In the genomic region with DNA sequence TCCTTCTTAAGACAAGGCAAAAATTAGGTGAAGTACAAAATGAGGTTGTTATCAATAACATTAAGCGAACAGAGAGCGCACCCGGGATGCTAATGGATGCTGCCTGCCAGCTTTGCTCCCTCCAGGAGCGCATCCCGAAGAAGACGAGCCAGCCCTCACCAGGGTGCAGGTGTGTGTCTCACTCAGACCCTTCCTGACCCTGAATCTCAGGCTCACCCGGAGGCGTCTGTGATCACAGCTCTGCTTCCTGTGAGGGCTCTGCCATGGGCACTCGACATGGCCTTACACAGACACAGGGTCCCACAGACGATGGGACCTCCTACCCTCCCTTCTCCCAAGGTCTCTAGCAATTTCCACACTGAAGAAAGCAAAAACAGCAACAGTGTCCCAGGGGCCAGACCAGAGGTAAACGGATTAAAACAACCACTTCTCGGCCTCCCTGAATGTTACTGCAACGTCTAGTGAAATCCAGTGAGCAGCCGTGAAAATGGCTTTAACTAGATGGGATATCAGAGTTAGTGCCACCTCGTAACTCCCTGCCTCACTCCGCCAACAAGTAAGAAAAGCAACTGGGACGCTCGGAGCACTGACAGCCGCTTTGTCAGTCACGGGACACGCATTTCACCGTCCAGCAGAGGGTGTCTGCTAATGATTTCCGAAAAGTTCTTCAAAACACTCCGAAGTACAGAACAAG, we compare ENCODE assay signal across 10 cellular contexts. TPM values are rescaled to one million over a fixed set of nuclear protein-coding genes. Genes with fewer than 3 reads are reported as not detected.
DNase-seq lines count a peak whose midpoint lies in the region; ATAC-seq, FAIRE-seq and TF ChIP-seq lines count a peak whose summit lies in the region.
"Had no signal": no experiment of that assay in that cellular context is flagged by ENCODE, and none has a peak within 500 bp of the region (broad histone marks: within the 10 kb centered on the region; RNA-seq: fewer than 3 reads in every experiment).

No MANE protein-coding gene starts in this region.

- dilution Hi-C loops in keratinocyte (cut with MboI; ENCODE audit: extremely low pct_ligation_motif_present, low sequenced_read_pairs), result no loop called here

- H3K4me2 ChIP-seq in keratinocyte (ENCODE audit: control insufficient read depth, extremely low read depth, insufficient read depth, low read depth, low read length), result peak overlapping the region; percentile 71

- peak; percentile 62 for FAIRE-seq in keratinocyte (lab: Jason Lieb, UNC)

- no peaks in the 10 kb centered on the region for H3K4me1 Mint-ChIP-seq in activated T-helper 17 cell treated with anti-CD3 and anti-CD28 coated beads, Interleukin-2, amount 50 U/mL, for 72 hours
- H3K4me1 Mint-ChIP-seq in activated naive CD4-positive, alpha-beta T cell treated with anti-CD3 and anti-CD28 coated beads for 36 hours (ENCODE audit: low read depth), result no peaks in the 10 kb centered on the region

- ATAC-seq in Right ventricle myocardium inferior (peak; percentile 59), upper lobe of right lung (no peak), GM19324 (IDR thresholded peaks at IDR 0.05; ENCODE audit: low FRiP score, unreplicated experiment) (no peak)
- ATAC-seq in activated T-helper 17 cell treated with anti-CD3 and anti-CD28 coated beads, Interleukin-2, amount 50 U/mL, for 72 hours (replicated peaks), result no peak

- H3K4me3 ChIP-seq in keratinocyte (ENCODE audit: control insufficient read depth in 2 of 3, extremely low read depth in 1 of 3, insufficient read depth in 2 of 3, low read depth in 1 of 3, low read length in 3 of 3) (peak overlapping the region in 1 of 3 experiments; percentile 54), upper lobe of right lung (no peak overlapping the region)

- no peaks in the 10 kb centered on the region for H3K9me1 ChIP-seq in keratinocyte (ENCODE audit: control insufficient read depth, extremely low read depth, insufficient read depth, low read length)

- DNase-seq in Right ventricle myocardium inferior (ENCODE audit: missing footprints), result no peak
- no peak for DNase-seq in cardiac septum (ENCODE audit: low spot score)
- no peak for DNase-seq in keratinocyte (ENCODE audit: low read depth, low spot score)
- DNase-seq in upper lobe of right lung, result no peak
- no peak for DNase-seq in amniotic stem cell (lab: John Stamatoyannopoulos, UW)
- no peak for DNase-seq in activated naive CD4-positive, alpha-beta T cell treated with anti-CD3 and anti-CD28 coated beads for 36 hours
- DNase-seq: erythroblast, NCI-H146 had no signal

- peaks cover 4% of the 10 kb centered on the region for H3K27me3 Mint-ChIP-seq in activated T-helper 17 cell treated with anti-CD3 and anti-CD28 coated beads, Interleukin-2, amount 50 U/mL, for 72 hours
- no peaks in the 10 kb centered on the region for H3K27me3 Mint-ChIP-seq in activated naive CD4-positive, alpha-beta T cell treated with anti-CD3 and anti-CD28 coated beads for 36 hours (ENCODE audit: low read depth)

- no peak overlapping the region for H2AFZ ChIP-seq in keratinocyte (ENCODE audit: control insufficient read depth, low read length)

- H3K4me1 ChIP-seq in keratinocyte (ENCODE audit: control insufficient read depth, extremely low read depth, insufficient read depth, low read length), result no peaks in the 10 kb centered on the region
- peaks cover 14% of the 10 kb centered on the region for H3K4me1 ChIP-seq in upper lobe of right lung

- H3K27ac ChIP-seq in keratinocyte (ENCODE audit: control insufficient read depth, insufficient read depth, low read length), result no peak overlapping the region
- H3K27ac ChIP-seq in upper lobe of right lung, result no peak overlapping the region

- no peaks in the 10 kb centered on the region for H3K36me3 Mint-ChIP-seq in activated T-helper 17 cell treated with anti-CD3 and anti-CD28 coated beads, Interleukin-2, amount 50 U/mL, for 72 hours (ENCODE audit: low read depth)
- H3K36me3 Mint-ChIP-seq in activated naive CD4-positive, alpha-beta T cell treated with anti-CD3 and anti-CD28 coated beads for 36 hours (ENCODE audit: low read depth), result no peaks in the 10 kb centered on the region

- H3K27ac Mint-ChIP-seq in activated T-helper 17 cell treated with anti-CD3 and anti-CD28 coated beads, Interleukin-2, amount 50 U/mL, for 72 hours, result peak overlapping the region; percentile 61
- no peak overlapping the region for H3K27ac Mint-ChIP-seq in activated naive CD4-positive, alpha-beta T cell treated with anti-CD3 and anti-CD28 coated beads for 36 hours

- no peak overlapping the region for H3K9ac ChIP-seq in keratinocyte (ENCODE audit: control insufficient read depth, extremely low read depth, insufficient read depth, low read length)

- H3K27me3 ChIP-seq in keratinocyte (ENCODE audit: control insufficient read depth, extremely low read depth, insufficient read depth, low read length) (peaks cover 9% of the 10 kb centered on the region), upper lobe of right lung (no peaks in the 10 kb centered on the region)

- TF ChIP-seq CTCF in keratinocyte (optimal IDR thresholded peaks at IDR 0.05 in 1 of 3, IDR thresholded peaks at IDR 0.05 in 1 of 3, conservative IDR thresholded peaks at IDR 0.05 in 1 of 3; ENCODE audit: extremely low read depth in 1 of 3, insufficient read depth in 2 of 3, low read length in 3 of 3) (peak; percentile 21 to 52 (median 39)), upper lobe of right lung (IDR thresholded peaks at IDR 0.05) (peak; percentile 43)

- H3K79me2 ChIP-seq in keratinocyte (ENCODE audit: control insufficient read depth, insufficient read depth, low read length), result no peaks in the 10 kb centered on the region

- peak overlapping the region; percentile 50 for H3K4me3 Mint-ChIP-seq in activated T-helper 17 cell treated with anti-CD3 and anti-CD28 coated beads, Interleukin-2, amount 50 U/mL, for 72 hours
- H3K4me3 Mint-ChIP-seq in activated naive CD4-positive, alpha-beta T cell treated with anti-CD3 and anti-CD28 coated beads for 36 hours, result no peak overlapping the region

- no peaks in the 10 kb centered on the region for H4K20me1 ChIP-seq in keratinocyte (ENCODE audit: control insufficient read depth, extremely low read depth, insufficient read depth, low read length)

- H3K36me3 ChIP-seq in keratinocyte (ENCODE audit: control insufficient read depth in 2 of 2, extremely low read depth in 1 of 2, insufficient read depth in 2 of 2, low read length in 2 of 2) (no peaks in the 10 kb centered on the region), upper lobe of right lung (no peaks in the 10 kb centered on the region)

- CTCF ChIA-PET in activated naive CD4-positive, alpha-beta T cell treated with anti-CD3 and anti-CD28 coated beads for 36 hours (lab: Charles Lee), result no interaction called here

- no peaks in the 10 kb centered on the region for H3K9me3 Mint-ChIP-seq in activated T-helper 17 cell treated with anti-CD3 and anti-CD28 coated beads, Interleukin-2, amount 50 U/mL, for 72 hours
- H3K9me3 Mint-ChIP-seq in activated naive CD4-positive, alpha-beta T cell treated with anti-CD3 and anti-CD28 coated beads for 36 hours, result no peaks in the 10 kb centered on the region

- intact Hi-C loops in Right ventricle myocardium inferior (cut with DNase I) (no loop called here), cardiac septum (cut with DNase I) (no loop called here), upper lobe of right lung (cut with DNase I) (no loop called here)
- intact Hi-C loops in activated naive CD4-positive, alpha-beta T cell treated with anti-CD3 and anti-CD28 coated beads for 36 hours (cut with micrococcal nuclease), result no loop called here

- H3K9me3 ChIP-seq in keratinocyte (ENCODE audit: control insufficient read depth, low read depth, low read length) (no peaks in the 10 kb centered on the region), upper lobe of right lung (no peaks in the 10 kb centered on the region)

RNA-seq across cellular contexts. Expression of a gene that starts 11.7 kb away (rescaled TPM):
- total RNA-seq in Right ventricle myocardium inferior (13.8 TPM), cardiac septum (17.4 TPM), upper lobe of right lung (19.7 TPM)
- total RNA-seq in activated T-helper 17 cell treated with anti-CD3 and anti-CD28 coated beads, Interleukin-2, amount 50 U/mL, for 72 hours, result 1 to 10 TPM in 1 of 2 donors, under 1 TPM in 1; 0.54 to 6.2 TPM
- 0.12 to 0.18 TPM (median 0.13 TPM) in 3 replicates for polyA plus RNA-seq in keratinocyte
- 0.29 TPM for polyA plus RNA-seq in keratinocyte (2011; ENCODE audit: low read depth)
- polyA plus RNA-seq in keratinocyte (2011; cell fraction: cytosol; rRNA removed), result 0.06 and 0.16 TPM in 2 replicates
- 0.24 and 0.40 TPM in 2 replicates for polyA plus RNA-seq in keratinocyte (2011; cell fraction: nucleus; rRNA removed)
- 0.38 and 0.73 TPM in 2 replicates for polyA plus RNA-seq in keratinocyte (2012; ENCODE audit: low replicate concordance)
- polyA minus RNA-seq in keratinocyte, result 0.46 to 1.4 TPM (median 0.56 TPM) in 3 replicates
- 3.3 TPM for polyA minus RNA-seq in keratinocyte (2011; cell fraction: cytosol; rRNA and poly(A)+ RNA removed)
- 0.62 and 0.84 TPM in 2 replicates for polyA minus RNA-seq in keratinocyte (2011; cell fraction: nucleus; rRNA and poly(A)+ RNA removed)
- total RNA-seq in activated naive CD4-positive, alpha-beta T cell treated with anti-CD3 and anti-CD28 coated beads for 36 hours, result under 1 TPM; 0.17 to 0.20 TPM

RNA-seq across cellular contexts. Expression of a gene that starts 41.9 kb away (rescaled TPM):
- total RNA-seq in Right ventricle myocardium inferior, result not detected
- not detected for total RNA-seq in cardiac septum
- total RNA-seq in activated T-helper 17 cell treated with anti-CD3 and anti-CD28 coated beads, Interleukin-2, amount 50 U/mL, for 72 hours, result under 1 TPM in 1 of 2 donors, not detected in 1; 0.19 TPM
- not detected in 3 replicates for polyA plus RNA-seq in keratinocyte
- polyA plus RNA-seq in keratinocyte (2011; ENCODE audit: low read depth), result not detected
- polyA plus RNA-seq in keratinocyte (2011; cell fraction: cytosol; rRNA removed), result not detected in 2 replicates
- not detected in 2 replicates for polyA plus RNA-seq in keratinocyte (2011; cell fraction: nucleus; rRNA removed)
- polyA plus RNA-seq in keratinocyte (2012; ENCODE audit: low replicate concordance), result not detected in 2 replicates
- not detected in 3 replicates for polyA minus RNA-seq in keratinocyte
- polyA minus RNA-seq in keratinocyte (2011; cell fraction: cytosol; rRNA and poly(A)+ RNA removed), result not detected
- polyA minus RNA-seq in keratinocyte (2011; cell fraction: nucleus; rRNA and poly(A)+ RNA removed), result not detected in 2 replicates
- total RNA-seq in upper lobe of right lung, result not detected
- not detected for total RNA-seq in activated naive CD4-positive, alpha-beta T cell treated with anti-CD3 and anti-CD28 coated beads for 36 hours

RNA-seq across cellular contexts. Expression of a gene that starts 45.7 kb away (rescaled TPM):
- 78.0 TPM for total RNA-seq in Right ventricle myocardium inferior
- total RNA-seq in cardiac septum, result 72.0 TPM
- total RNA-seq in activated T-helper 17 cell treated with anti-CD3 and anti-CD28 coated beads, Interleukin-2, amount 50 U/mL, for 72 hours, result 10 to 100 TPM; 54.8 to 92.9 TPM
- polyA plus RNA-seq in keratinocyte, result 177 to 208 TPM (median 200 TPM) in 3 replicates
- polyA plus RNA-seq in keratinocyte (2011; ENCODE audit: low read depth), result 70.9 TPM
- 210 and 229 TPM in 2 replicates for polyA plus RNA-seq in keratinocyte (2011; cell fraction: cytosol; rRNA removed)
- polyA plus RNA-seq in keratinocyte (2011; cell fraction: nucleus; rRNA removed), result 150 and 178 TPM in 2 replicates
- 124 and 144 TPM in 2 replicates for polyA plus RNA-seq in keratinocyte (2012; ENCODE audit: low replicate concordance)
- polyA minus RNA-seq in keratinocyte, result 112 to 135 TPM (median 117 TPM) in 3 replicates
- polyA minus RNA-seq in keratinocyte (2011; cell fraction: cytosol; rRNA and poly(A)+ RNA removed), result 247 TPM
- polyA minus RNA-seq in keratinocyte (2011; cell fraction: nucleus; rRNA and poly(A)+ RNA removed), result 75.1 and 94.8 TPM in 2 replicates
- 81.5 TPM for total RNA-seq in upper lobe of right lung
- total RNA-seq in activated naive CD4-positive, alpha-beta T cell treated with anti-CD3 and anti-CD28 coated beads for 36 hours, result 10 to 100 TPM; 38.2 to 38.9 TPM
